8 cellular contexts compared by ENCODE assay signal in the genomic region with DNA sequence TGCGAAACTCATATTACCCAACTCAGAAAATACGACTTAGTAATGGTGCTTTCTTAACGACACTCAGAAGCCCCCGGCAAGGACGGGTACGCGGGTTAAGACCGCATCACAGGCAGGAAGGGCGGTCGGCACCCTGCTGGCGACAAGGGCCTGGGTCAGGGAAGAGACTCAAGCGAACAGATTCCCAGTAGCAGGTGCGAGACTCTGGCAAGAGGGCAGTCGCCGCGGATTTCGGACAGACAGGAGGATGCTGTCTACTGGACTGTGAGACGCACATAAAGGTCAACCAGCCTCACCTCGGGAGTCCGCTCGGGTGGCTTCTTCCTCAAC. TPM values are rescaled to one million over a fixed set of nuclear protein-coding genes. Genes with fewer than 3 reads are reported as not detected.
DNase-seq lines count a peak whose midpoint lies in the region; ATAC-seq and TF ChIP-seq lines count a peak whose summit lies in the region.

No MANE protein-coding gene starts in this region.

- BruUV-seq in PC-9 (replicated peaks; lab: Mats Ljungman, UMichigan), result TSS peak; percentile 77

- H3K27ac ChIP-seq in PC-9, result peak overlapping the region; percentile 96

- H3K27me3 ChIP-seq in PC-9 (ENCODE audit: insufficient read depth, low read depth), result no peaks in the 10 kb centered on the region

- TF ChIP-seq CTCF in PC-9 (conservative IDR thresholded peaks at IDR 0.05), result no peak

- no peaks in the 10 kb centered on the region for H3K9me2 ChIP-seq in PC-9 (ENCODE audit: insufficient read depth)

- peak overlapping the region; percentile 90 for H2AFZ ChIP-seq in PC-9

- DNase-seq in AML-193 (lab: John Stamatoyannopoulos, UW) (peak; percentile 53 to 54), PC-9 (peak; percentile 54 to 55), Right ventricle myocardium superior (no peak), posterior cingulate gyrus (peak in 6 of 10 donors; percentile 29 to 90 (median 44)), NCI-H226 (no peak)
- peak; percentile 60 for DNase-seq in activated naive CD4-positive, alpha-beta T cell treated with Interleukin-2 at 50 U/mL for 16 hours

- H4K20me1 ChIP-seq in PC-9 (ENCODE audit: insufficient read depth), result peaks cover 7% of the 10 kb centered on the region; the same call in 1 of the 2 replicates

- CTCF ChIA-PET in PC-9 (lab: Charles Lee), result no interaction called here

- H3K4me1 ChIP-seq in PC-9 (replicated peaks; ENCODE audit: insufficient read depth), result peaks cover 38% of the 10 kb centered on the region

- H3K4me3 ChIP-seq in PC-9, result peak overlapping the region; percentile 66

- ATAC-seq in GM18868 (IDR thresholded peaks at IDR 0.05; ENCODE audit: unreplicated experiment), result peak; percentile 22
- ATAC-seq in HG03135 (IDR thresholded peaks at IDR 0.05; ENCODE audit: unreplicated experiment), result peak; percentile 24
- peak; percentile 40 for ATAC-seq in Right ventricle myocardium superior (ENCODE audit: poor library complexity)

- POLR2A ChIA-PET in PC-9 (lab: Charles Lee; ENCODE audit: unreplicated experiment), result no interaction called here

- intact Hi-C loops in PC-9 (cut with micrococcal nuclease; ENCODE audit: unreplicated experiment) (loop anchor here (2.0 to 10.0 kb wide), 2 partner anchors 24 to 470 kb away; a partner anchor contains a TSS), Right ventricle myocardium superior (cut with DNase I) (no loop called here), posterior cingulate gyrus (cut with DNase I) (loop anchor here (2.0 to 10.0 kb wide), 4 partner anchors 42 to 370 kb away; a partner anchor contains a TSS)

- peaks cover 54% of the 10 kb centered on the region for H3K79me2 ChIP-seq in PC-9 (ENCODE audit: low read depth)

- H3K9me3 ChIP-seq in PC-9 (ENCODE audit: insufficient read depth, low read depth), result no peaks in the 10 kb centered on the region

- peak overlapping the region; percentile 95 for H3K4me2 ChIP-seq in PC-9

- H3K36me3 ChIP-seq in PC-9 (ENCODE audit: low read depth), result no peaks in the 10 kb centered on the region

- H3F3A ChIP-seq in PC-9 (ENCODE audit: insufficient read depth, low read depth), result peaks cover 19% of the 10 kb centered on the region

RNA-seq across cellular contexts. Expression of a gene that starts 0.4 kb away (rescaled TPM):
- total RNA-seq in PC-9 (2021), result 17.1 and 21.9 TPM in 2 replicates
- 8.2 TPM for total RNA-seq in Right ventricle myocardium superior

Comparison
In these comparisons a context has a peak if more than half of its experiments do, and no peak if none do; other contexts are left out.
1. DNase-seq: peak in AML-193 (2 of 2), PC-9 (2 of 2), activated naive CD4-positive, alpha-beta T cell treated with Interleukin-2 at 50 U/mL for 16 hours (single experiment) and posterior cingulate gyrus (6 of 10); none in Right ventricle myocardium superior (single experiment) and NCI-H226 (single experiment).
2. Peak in every context shown above with its lines, with median percentiles within 50 percentile points of each other: ATAC-seq.